Comparison of ENCODE assay signal across 16 cellular contexts in the genomic region with DNA sequence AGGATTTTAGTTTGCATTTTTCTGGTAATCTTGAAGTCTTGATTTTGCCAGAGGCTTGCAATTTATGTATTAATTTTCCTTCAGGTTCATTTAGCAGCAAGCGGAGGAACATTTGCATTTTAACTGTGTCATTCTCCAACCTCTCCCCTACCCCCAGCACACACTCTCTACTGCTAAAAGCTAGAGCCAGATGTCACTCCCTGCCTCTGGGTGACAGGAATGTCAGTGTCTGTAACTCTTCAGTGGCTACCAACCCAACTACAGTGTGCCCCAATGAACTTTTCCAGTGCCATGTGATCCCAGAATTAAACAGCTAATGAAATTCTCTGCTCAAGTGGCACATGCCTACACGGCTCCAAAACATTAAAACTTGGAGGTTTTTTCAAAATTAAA.
DNase-seq lines count a peak whose midpoint lies in the region; ATAC-seq and TF ChIP-seq lines count a peak whose summit lies in the region.
"Had no signal": no experiment of that assay in that cellular context is flagged by ENCODE, and none has a peak within 500 bp of the region (broad histone marks: within the 10 kb centered on the region; RNA-seq: fewer than 3 reads in every experiment).

No MANE protein-coding gene starts in this region.

- POLR2A ChIA-PET in PC-3 (lab: Charles Lee; ENCODE audit: unreplicated experiment), result no interaction called here

- no peaks in the 10 kb centered on the region for H3K36me3 ChIP-seq in PC-3 (ENCODE audit: low read depth, low read length)
- no peaks in the 10 kb centered on the region for H3K36me3 ChIP-seq in brain microvascular endothelial cell (replicated peaks)
- H3K36me3 ChIP-seq: MG63 had no signal

- peaks cover 20% of the 10 kb centered on the region for H3K4me1 ChIP-seq in PC-3 (ENCODE audit: insufficient read depth, low read length)

- intact Hi-C loops in PC-3 (cut with micrococcal nuclease), result no loop called here

- H3K9ac ChIP-seq in PC-3 (ENCODE audit: low read length), result peak overlapping the region; percentile 66

- TF ChIP-seq CTCF in PC-3 (conservative IDR thresholded peaks at IDR 0.05; ENCODE audit: low read depth, low read length), result no peak
- TF ChIP-seq CTCF in brain microvascular endothelial cell (IDR thresholded peaks at IDR 0.05; ENCODE audit: low read depth, low read length, missing control alignments), result no peak

- no TSS peak for BruUV-seq in PC-3 (replicated peaks; lab: Mats Ljungman, UMichigan)

- H3K27me3 ChIP-seq in PC-3 (ENCODE audit: low read length) (no peaks in the 10 kb centered on the region), brain microvascular endothelial cell (replicated peaks) (no peaks in the 10 kb centered on the region)
- H3K27me3 ChIP-seq: MG63 had no signal

- H3K4me2 ChIP-seq in PC-3 (ENCODE audit: low read length), result peak overlapping the region; percentile 49
- H3K4me2 ChIP-seq: PC-9 had no signal

- no peaks in the 10 kb centered on the region for H3K79me2 ChIP-seq in PC-3 (ENCODE audit: low read length)

- H3K9me3 ChIP-seq in PC-3 (ENCODE audit: low read length), result no peaks in the 10 kb centered on the region

- H3K9me2 ChIP-seq in PC-3 (replicated peaks; ENCODE audit: low read length), result no peaks in the 10 kb centered on the region

- peak; percentile 48 for ATAC-seq in PC-3

- no peaks in the 10 kb centered on the region for H4K20me1 ChIP-seq in PC-3 (ENCODE audit: low read length)

- H3K27ac ChIP-seq in PC-3 (ENCODE audit: low read length), result peak overlapping the region; percentile 95
- H3K27ac ChIP-seq in epithelial cell of prostate, result peak overlapping the region; percentile 88
- no peak overlapping the region for H3K27ac ChIP-seq in brain microvascular endothelial cell
- H3K27ac ChIP-seq: PC-9 had no signal

- peak overlapping the region; percentile 32; the same call in 1 of the 2 replicates for H2AFZ ChIP-seq in PC-3 (ENCODE audit: low read length)
- H2AFZ ChIP-seq: PC-9 had no signal

- H3K4me3 ChIP-seq in PC-3 (ENCODE audit: low read length), result no peak overlapping the region
- no peak overlapping the region for H3K4me3 ChIP-seq in brain microvascular endothelial cell (ENCODE audit: low read depth, low read length)
- H3K4me3 ChIP-seq: MG63, PC-9 had no signal

- in situ Hi-C loops in Caki2 (cut with HindIII; ENCODE audit: low pct_unique_long_range_greater_than_20kb, low sequenced_read_pairs) (no loop called here), brain microvascular endothelial cell (cut with HindIII; ENCODE audit: low pct_ligation_motif_present, low sequenced_read_pairs) (no loop called here)

- CTCF ChIA-PET in PC-3 (lab: Charles Lee), result no interaction called here

- no peaks in the 10 kb centered on the region for H3F3A ChIP-seq in PC-3 (ENCODE audit: low read length, unreplicated experiment)

- DNase-seq in Caki2 (ENCODE audit: low read depth), result peak; percentile 48
- no peak for DNase-seq in PC-3
- no peak for DNase-seq in epithelial cell of prostate (ENCODE audit: low read depth, low spot score)
- peak; percentile 24 for DNase-seq in left kidney (ENCODE audit: low read depth, low spot score)
- DNase-seq in stimulated activated CD4-positive, alpha-beta T cell treated with anti-CD3 and anti-CD28 coated beads, Interleukin-12 subunit alpha, Interleukin-12 subunit beta, amount 100 ng/mL, for 4 hours, result no peak
- DNase-seq in brain microvascular endothelial cell, result no peak
- DNase-seq in HCEC 1CT, result no peak
- DNase-seq: CD4-positive, alpha-beta T cell; DND-41; GF-D8; KG1; NCI-H1105; NCI-H1694 treated with DMSO at 0.1 percent for 48 hours; NCI-H345; PC-9 had no signal

Comparison
In these comparisons a context has a peak if more than half of its experiments do, and no peak if none do; other contexts are left out.
1. DNase-seq: peak in Caki2 (single experiment) and left kidney (single experiment); none in PC-3 (single experiment), epithelial cell of prostate (single experiment), stimulated activated CD4-positive, alpha-beta T cell treated with anti-CD3 and anti-CD28 coated beads, Interleukin-12 subunit alpha, Interleukin-12 subunit beta, amount 100 ng/mL, for 4 hours (single experiment), brain microvascular endothelial cell (single experiment) and HCEC 1CT (single experiment).